In genomic region chr6:55679503-55679902, GRCh38 we compare ENCODE assay signal across 24 cellular contexts.
A peak's percentile ranks its signal among the peaks of the same experiment; 100 is the strongest.
DNase-seq lines count a peak whose midpoint lies in the region; ATAC-seq and TF ChIP-seq lines count a peak whose summit lies in the region.
"Had no signal": no experiment of that assay in that cellular context is flagged by ENCODE, and none has a peak within 500 bp of the region (broad histone marks: within the 10 kb centered on the region; RNA-seq: fewer than 3 reads in every experiment).

No MANE protein-coding gene starts in this region.

- H3F3A ChIP-seq in neural progenitor cell (ENCODE audit: low read depth): no peaks in the 10 kb centered on the region

- peaks cover 4% of the 10 kb centered on the region for H3K27me3 Mint-ChIP-seq in neural progenitor cell (ENCODE audit: insufficient read depth, low read depth)

- H3K36me3 Mint-ChIP-seq in neural progenitor cell: no peaks in the 10 kb centered on the region
- H3K36me3 Mint-ChIP-seq: CD4-positive, alpha-beta memory T cell had no signal

- H4K20me1 ChIP-seq in neural progenitor cell (ENCODE audit: low read depth): no peaks in the 10 kb centered on the region
- H4K20me1 ChIP-seq: BLaER1 treated with 17β-estradiol and CSF1 and Interleukin-3, amounts not matched to agents 10 nM and 100 nM had no signal

- H3K27ac Mint-ChIP-seq in neural progenitor cell: peak overlapping the region; percentile 96
- H3K27ac Mint-ChIP-seq: CD4-positive, alpha-beta memory T cell; HFFc6 had no signal

- H3K9me3 Mint-ChIP-seq in neural progenitor cell: peaks cover 19% of the 10 kb centered on the region

- no peak for ATAC-seq in GM18867 (IDR thresholded peaks at IDR 0.05; ENCODE audit: unreplicated experiment)
- no peak for ATAC-seq in HG03442 (IDR thresholded peaks at IDR 0.05; ENCODE audit: unreplicated experiment)
- no peak for ATAC-seq in HG02938 (IDR thresholded peaks at IDR 0.05; ENCODE audit: unreplicated experiment)
- ATAC-seq in GM18858 (IDR thresholded peaks at IDR 0.05; ENCODE audit: unreplicated experiment): no peak
- ATAC-seq: HepG2, K562 had no signal

- H3K4me1 ChIP-seq in adipocyte (ENCODE audit: control insufficient read depth, insufficient read depth, low read length) (peaks cover 15% of the 10 kb centered on the region), endocrine pancreas (ENCODE audit: control insufficient read depth, insufficient read depth, low read length) (peaks cover 16% of the 10 kb centered on the region), neural progenitor cell (peaks cover 18% of the 10 kb centered on the region)

- no peak overlapping the region for H3K4me2 ChIP-seq in neural progenitor cell
- H3K4me2 ChIP-seq: BLaER1 treated with 17β-estradiol and CSF1 and Interleukin-3, amounts not matched to agents 10 nM and 100 nM had no signal

- DNase-seq in Daoy (ENCODE audit: low read depth): peak; percentile 42
- no peak for DNase-seq in adipocyte (ENCODE audit: low read depth)
- no peak for DNase-seq in neural progenitor cell (ENCODE audit: low spot score)
- DNase-seq: 8988T; CD4-positive, alpha-beta memory T cell; DND-41; HFFc6; MM.1S; NCI-H1092; NCI-H1436 treated with DMSO at 0.1 percent for 48 hours; NCI-H2029; NCI-H2227 treated with DMSO at 0.1 percent for 48 hours; NCI-H510A treated with DMSO at 0.1 percent for 48 hours; NCI-H774 had no signal

- no peaks in the 10 kb centered on the region for H3K36me3 ChIP-seq in adipocyte (ENCODE audit: control insufficient read depth, insufficient read depth, low read length, severe bottlenecking)
- no peaks in the 10 kb centered on the region for H3K36me3 ChIP-seq in endocrine pancreas (ENCODE audit: control insufficient read depth, insufficient read depth, low read length)
- no peaks in the 10 kb centered on the region for H3K36me3 ChIP-seq in neural progenitor cell
- H3K36me3 ChIP-seq: BLaER1 treated with 17β-estradiol and CSF1 and Interleukin-3, amounts not matched to agents 10 nM and 100 nM; SJCRH30 had no signal

- H3K4me3 ChIP-seq in adipocyte (ENCODE audit: low read length): no peak overlapping the region
- H3K4me3 ChIP-seq in endocrine pancreas (ENCODE audit: control insufficient read depth, insufficient read depth, low read length): peak overlapping the region; percentile 90
- no peak overlapping the region for H3K4me3 ChIP-seq in neural progenitor cell
- H3K4me3 ChIP-seq: BLaER1 treated with 17β-estradiol and CSF1 and Interleukin-3, amounts not matched to agents 10 nM and 100 nM; K562; SJCRH30 had no signal

- H3K9ac ChIP-seq in adipocyte (ENCODE audit: low read length) (peak overlapping the region; percentile 34), endocrine pancreas (ENCODE audit: control insufficient read depth, insufficient read depth, low read length) (no peak overlapping the region), neural progenitor cell (no peak overlapping the region)
- H3K9ac ChIP-seq: BLaER1 treated with 17β-estradiol and CSF1 and Interleukin-3, amounts not matched to agents 10 nM and 100 nM had no signal

- H3K79me2 ChIP-seq in neural progenitor cell (ENCODE audit: low read depth): no peaks in the 10 kb centered on the region

- H3K27me3 ChIP-seq in adipocyte (replicated peaks; ENCODE audit: control insufficient read depth, insufficient read depth, low read length) (no peaks in the 10 kb centered on the region), endocrine pancreas (ENCODE audit: control insufficient read depth, insufficient read depth, low read length) (no peaks in the 10 kb centered on the region), neural progenitor cell (no peaks in the 10 kb centered on the region)
- H3K27me3 ChIP-seq: BLaER1 treated with 17β-estradiol and CSF1 and Interleukin-3, amounts not matched to agents 10 nM and 100 nM; SJCRH30 had no signal

- peaks cover 37% of the 10 kb centered on the region for H3K4me1 Mint-ChIP-seq in neural progenitor cell
- H3K4me1 Mint-ChIP-seq: CD4-positive, alpha-beta memory T cell had no signal

- peak overlapping the region; percentile 31 for H2AFZ ChIP-seq in neural progenitor cell (replicated peaks)

- no peak overlapping the region for H3K27ac ChIP-seq in neural progenitor cell
- H3K27ac ChIP-seq: HL-60, SJCRH30 had no signal

- H3K9me3 ChIP-seq in adipocyte (ENCODE audit: control insufficient read depth, low read length) (no peaks in the 10 kb centered on the region), endocrine pancreas (ENCODE audit: control insufficient read depth, low read length) (no peaks in the 10 kb centered on the region), neural progenitor cell (ENCODE audit: low read depth) (no peaks in the 10 kb centered on the region)

- no peak for TF ChIP-seq CTCF in neural progenitor cell (IDR thresholded peaks at IDR 0.05)

- H3K4me3 Mint-ChIP-seq in neural progenitor cell: no peak overlapping the region
- H3K4me3 Mint-ChIP-seq: CD4-positive, alpha-beta memory T cell; HFFc6 had no signal
